24 cellular contexts compared by ENCODE assay signal in the genomic region with DNA sequence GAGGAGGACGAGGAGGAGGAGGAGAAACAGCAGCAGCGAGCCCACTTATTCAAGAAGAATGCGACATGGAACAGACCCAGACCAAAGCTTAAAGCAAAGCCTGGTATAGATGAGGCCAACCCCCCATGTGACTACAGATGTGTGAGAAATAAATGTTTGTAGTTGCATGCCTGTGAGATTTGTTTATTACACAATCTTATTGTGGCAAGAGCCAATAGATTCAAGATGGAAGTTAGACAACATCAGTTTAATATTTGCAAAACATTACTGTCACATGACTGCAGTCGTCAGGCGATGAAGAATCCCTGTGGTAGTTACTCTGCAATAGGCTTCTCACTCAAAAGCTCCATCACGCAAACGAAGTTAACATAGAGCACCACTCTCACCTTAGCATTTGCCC. TPM values are rescaled to one million over a fixed set of nuclear protein-coding genes. Genes with fewer than 3 reads are reported as not detected.
"Had no signal": no experiment of that assay in that cellular context is flagged by ENCODE, and none has a peak within 500 bp of the region (broad histone marks: within the 10 kb centered on the region; RNA-seq: fewer than 3 reads in every experiment).

No MANE protein-coding gene starts in this region.

- ATAC-seq: esophagus mucosa; left lung; naive thymus-derived CD4-positive, alpha-beta T cell; psoas muscle; right cardiac atrium; stimulated activated memory B cell treated with anti-CD40 and anti-IgM and Interleukin-4, amounts not matched to agents 10 μg/mL and 1 μg/mL and 100 μg/mL, for 72 hours; stimulated activated naive CD8-positive, alpha-beta T cell treated with anti-CD3 and anti-CD28 coated beads, Interleukin-15, Interleukin-2, amounts not matched to agents 100 U/mL and 50 U/mL, for 24 hours had no signal

- DNase-seq: dorsolateral prefrontal cortex; effector CD4-positive, alpha-beta T cell; endodermal cell; head of caudate nucleus; kidney; left lung; mammary epithelial cell; mesendoderm; midbrain; naive thymus-derived CD4-positive, alpha-beta T cell; nephron progenitor cell; nucleus accumbens; psoas muscle; right cardiac atrium; sigmoid colon; stimulated activated CD4-positive, alpha-beta T cell treated with anti-CD3 and anti-CD28 coated beads, Interleukin-4, amount 100 ng/mL, for 4 hours; stimulated activated naive CD8-positive, alpha-beta T cell treated with anti-CD3 and anti-CD28 coated beads, Interleukin-15, Interleukin-2, amounts not matched to agents 100 U/mL and 50 U/mL, for 24 hours; substantia nigra; testis; tibial artery had no signal

RNA-seq across cellular contexts. Expression of gene SLC35F4, which starts 17.2 kb away (rescaled TPM):
- polyA plus RNA-seq: fibroblast of lung; hepatocyte; mammary epithelial cell; naive thymus-derived CD4-positive, alpha-beta T cell; psoas muscle; right cardiac atrium; sigmoid colon had no signal
